In the genomic region with DNA sequence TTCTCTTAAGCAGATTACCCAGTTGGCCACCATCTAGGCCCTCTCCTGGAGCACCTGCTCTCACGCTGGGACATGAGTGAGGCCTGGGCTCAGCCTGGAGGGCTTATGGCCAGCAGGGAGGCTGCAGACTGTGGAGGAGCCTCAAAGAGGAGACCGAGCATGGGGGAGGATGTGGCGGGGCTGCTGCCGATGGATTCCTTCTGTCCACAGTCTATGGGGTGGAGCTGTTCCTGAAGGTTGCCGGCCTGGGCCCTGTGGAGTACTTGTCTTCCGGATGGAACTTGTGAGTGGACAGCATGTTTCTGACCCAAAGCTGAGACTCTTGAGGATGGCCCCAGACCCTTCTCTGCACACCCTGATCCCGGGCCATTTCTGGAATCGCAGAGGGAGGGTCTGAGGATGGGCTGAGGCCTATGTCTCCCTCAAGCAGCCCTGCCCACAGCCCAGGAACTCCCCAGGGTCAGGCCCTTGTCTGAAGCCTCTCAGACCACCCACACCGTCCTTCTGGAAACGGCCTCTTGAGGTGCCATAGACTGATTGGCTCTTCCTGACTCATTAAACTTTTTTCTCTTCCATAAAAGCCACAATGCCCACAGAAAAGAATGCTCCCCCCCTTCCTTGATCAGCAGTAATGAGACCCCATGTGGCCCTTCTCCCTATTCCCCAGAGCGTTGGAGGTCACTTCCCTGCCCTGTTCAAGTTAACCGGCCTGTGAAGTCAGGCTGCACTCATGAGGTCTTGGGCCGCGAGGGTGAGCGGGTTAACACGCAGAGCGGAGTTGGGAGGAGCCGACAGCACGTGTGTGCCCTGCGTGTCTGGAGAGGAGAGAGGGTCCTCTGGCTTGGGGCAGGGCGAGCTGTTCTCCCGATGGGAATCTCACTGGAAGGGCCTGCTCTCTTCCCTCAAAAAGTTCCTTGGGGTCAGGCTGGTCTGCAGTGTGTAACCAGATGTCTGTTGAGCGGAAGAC, we compare ENCODE assay signal across 24 cellular contexts. TPM values are rescaled to one million over a fixed set of nuclear protein-coding genes. Genes with fewer than 3 reads are reported as not detected.
DNase-seq lines count a peak whose midpoint lies in the region; ATAC-seq and TF ChIP-seq lines count a peak whose summit lies in the region.
"Had no signal": no experiment of that assay in that cellular context is flagged by ENCODE, and none has a peak within 500 bp of the region (broad histone marks: within the 10 kb centered on the region; RNA-seq: fewer than 3 reads in every experiment).

No MANE protein-coding gene starts in this region.

- H3K27me3 ChIP-seq in lower lobe of right lung (ENCODE audit: low read depth) (no peaks in the 10 kb centered on the region), testis (no peaks in the 10 kb centered on the region)
- H3K27me3 ChIP-seq: esophagus muscularis mucosa, spleen had no signal

- H3K4me1 ChIP-seq in lower lobe of right lung (no peaks in the 10 kb centered on the region), testis (peaks cover 9% of the 10 kb centered on the region)
- H3K4me1 ChIP-seq: esophagus muscularis mucosa had no signal

- H3K36me3 ChIP-seq in lower lobe of right lung (peaks cover 93% of the 10 kb centered on the region), testis (ENCODE audit: low read depth, missing control alignments) (no peaks in the 10 kb centered on the region)

- H3K4me3 ChIP-seq in lower lobe of right lung (no peak overlapping the region), testis (no peak overlapping the region)
- H3K4me3 ChIP-seq: esophagus muscularis mucosa, spleen, thoracic aorta had no signal

- ATAC-seq in Right ventricle myocardium superior (ENCODE audit: poor library complexity) (peak; percentile 21), lower lobe of right lung (peak; percentile 38 to 55)
- ATAC-seq: SK-N-SH treated with all-trans-retinoic acid at 6 μM for 48 hours; stimulated activated memory B cell treated with anti-CD40 and anti-IgM and Interleukin-4, amounts not matched to agents 10 μg/mL and 1 μg/mL and 100 μg/mL, for 72 hours had no signal

- H3K27ac ChIP-seq in lower lobe of right lung (no peak overlapping the region), testis (peak overlapping the region in 1 of 2 donors; percentile 51)
- H3K27ac ChIP-seq: esophagus muscularis mucosa, spleen, thoracic aorta, VCaP had no signal

- TF ChIP-seq POLR2A in testis (IDR thresholded peaks at IDR 0.05) = no peak

- intact Hi-C loops in Right ventricle myocardium superior (cut with DNase I) = no loop called here
- intact Hi-C loops in cardiac septum (cut with DNase I) = no loop called here
- intact Hi-C loops in lower lobe of right lung (cut with DNase I) = no loop called here
- intact Hi-C loops in testis (cut with DNase I; ENCODE audit: low total_unique reads) = no loop called here

- no peak for DNase-seq in Right ventricle myocardium superior
- DNase-seq in cardiac septum (ENCODE audit: low spot score) = no peak
- peak; percentile 19 for DNase-seq in astrocyte of the hippocampus (ENCODE audit: low read depth, low spot score)
- DNase-seq in lower lobe of right lung = no peak
- peak; percentile 42 for DNase-seq in testis
- no peak for DNase-seq in COR-L47 (lab: John Stamatoyannopoulos, UW)
- no peak for DNase-seq in OCI-M2 (lab: John Stamatoyannopoulos, UW; ENCODE audit: unreplicated experiment)
- no peak for DNase-seq in NCI-H1694 treated with DMSO at 0.1 percent for 48 hours (lab: John Stamatoyannopoulos, UW)
- DNase-seq: activated CD8-positive, alpha-beta memory T cell treated with anti-CD3 and anti-CD28 coated beads, Interleukin-2, amount 50 U/mL, for 4 hours; CD4-positive, CD25-positive, alpha-beta regulatory T cell; foreskin melanocyte; IMR-90; NCI-H1092; NCI-H187 treated with DMSO at 0.1 percent for 48 hours; NCI-H526 treated with DMSO at 0.1 percent for 48 hours; occipital lobe; RPMI8226; spleen; stimulated activated CD4-positive, alpha-beta T cell treated with anti-CD3 and anti-CD28 coated beads, Interleukin-2, amount 100 ng/mL, for 48 hours had no signal

- WGBS in testis, 2 donors = 62 to 68% methylated on average over 23 of the region's 23 CpGs

- TF ChIP-seq CTCF in lower lobe of right lung (IDR thresholded peaks at IDR 0.05) = no peak
- TF ChIP-seq CTCF in testis (IDR thresholded peaks at IDR 0.05) = no peak

- H3K9me3 ChIP-seq in lower lobe of right lung = no peaks in the 10 kb centered on the region
- H3K9me3 ChIP-seq in testis = no peaks in the 10 kb centered on the region
- H3K9me3 ChIP-seq: esophagus muscularis mucosa, spleen, thoracic aorta had no signal

RNA-seq across cellular contexts. Expression of a gene that starts 48.9 kb away (rescaled TPM):
- total RNA-seq in Right ventricle myocardium superior (12.3 TPM), cardiac septum (11.0 TPM), lower lobe of right lung (39.3 TPM), testis (10 to 100 TPM; 78.0 to 88.3 TPM)
- 41.2 TPM for polyA plus RNA-seq in testis (ENCODE audit: insufficient read depth, low read depth, low replicate concordance)

Comparison
In these comparisons a context has a peak if more than half of its experiments do, and no peak if none do; other contexts are left out.
1. DNase-seq: peak in astrocyte of the hippocampus (single experiment) and testis (single experiment); none in Right ventricle myocardium superior (single experiment), cardiac septum (single experiment), lower lobe of right lung (single experiment), COR-L47 (single experiment), OCI-M2 (single experiment) and NCI-H1694 treated with DMSO at 0.1 percent for 48 hours (single experiment).